11 cellular contexts compared by ENCODE assay signal in the genomic region with DNA sequence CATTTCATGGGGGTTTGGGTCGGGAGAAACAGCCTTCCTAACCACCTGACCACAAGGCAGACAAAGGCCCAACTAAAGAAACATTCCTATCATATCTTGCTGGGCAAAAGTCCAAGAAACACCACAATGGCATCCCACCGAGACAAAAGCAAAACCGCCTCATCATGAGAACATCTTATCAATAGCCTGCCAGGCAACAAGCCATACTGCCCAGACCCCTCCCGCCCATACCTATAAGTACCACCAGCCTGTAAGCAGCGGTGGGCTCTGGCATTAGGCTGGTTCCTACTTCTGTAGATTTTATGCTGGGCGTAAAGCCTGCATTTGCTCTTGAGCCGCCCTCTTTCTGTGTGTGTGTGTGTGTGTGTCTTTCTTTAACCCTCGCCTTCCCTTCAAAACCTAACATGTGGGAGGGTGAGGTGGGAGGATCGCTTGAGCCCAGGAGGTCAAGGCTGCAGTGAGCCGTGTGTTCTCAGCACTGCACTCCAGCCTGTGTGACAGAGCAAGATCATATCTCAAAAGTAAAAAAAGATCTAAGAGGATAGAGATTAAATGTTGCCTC. TPM values are rescaled to one million over a fixed set of nuclear protein-coding genes. Genes with fewer than 3 reads are reported as not detected.
DNase-seq lines count a peak whose midpoint lies in the region; ATAC-seq and TF ChIP-seq lines count a peak whose summit lies in the region.
"Had no signal": no experiment of that assay in that cellular context is flagged by ENCODE, and none has a peak within 500 bp of the region (broad histone marks: within the 10 kb centered on the region; RNA-seq: fewer than 3 reads in every experiment).

No MANE protein-coding gene starts in this region.

- H3K9me3 ChIP-seq in transverse colon, result no peaks in the 10 kb centered on the region

- ATAC-seq in GM21381 (IDR thresholded peaks at IDR 0.05; ENCODE audit: unreplicated experiment), result no peak
- ATAC-seq: sciatic nerve; stimulated activated memory B cell treated with anti-CD40 and anti-IgM and Interleukin-4, amounts not matched to agents 10 μg/mL and 1 μg/mL and 100 μg/mL, for 72 hours had no signal

- TF ChIP-seq EP300 in transverse colon (IDR thresholded peaks at IDR 0.05; ENCODE audit: low read depth), result no peak

- DNase-seq in ELR (ENCODE audit: low read depth), result peak; percentile 86
- peak; percentile 17 for DNase-seq in OCI-M2 (lab: John Stamatoyannopoulos, UW; ENCODE audit: unreplicated experiment)
- peak; percentile 18 for DNase-seq in epithelial cell of esophagus (ENCODE audit: low read depth)
- DNase-seq in non-pigmented ciliary epithelial cell (ENCODE audit: low read depth), result peak; percentile 91
- no peak for DNase-seq in KG1 (lab: John Stamatoyannopoulos, UW)
- DNase-seq in transverse colon, result no peak
- DNase-seq in GDM1 (lab: John Stamatoyannopoulos, UW), result no peak
- DNase-seq: activated CD4-positive, alpha-beta memory T cell treated with anti-CD3 and anti-CD28 coated beads, Interleukin-2, amount 10 ng/mL, durations not matched to agents 7 days and 5 days had no signal

- intact Hi-C loops in transverse colon (cut with DNase I; ENCODE audit: low total_unique reads), result no loop called here

- H3K27me3 ChIP-seq in transverse colon, result no peaks in the 10 kb centered on the region

- H3K4me3 ChIP-seq in epithelial cell of esophagus (ENCODE audit: low read length) (no peak overlapping the region), transverse colon (no peak overlapping the region)

- no peaks in the 10 kb centered on the region for H3K36me3 ChIP-seq in transverse colon

- no peak overlapping the region for H3K27ac ChIP-seq in transverse colon

- no peak for TF ChIP-seq POLR2A in transverse colon (IDR thresholded peaks at IDR 0.05)

- H3K4me1 ChIP-seq in transverse colon, result peaks cover 0 to 34% (median 18%) of the 10 kb centered on the region in 4 donors

- in situ Hi-C loops in transverse colon (cut with MboI; ENCODE audit: low pct_ligation_motif_present in 1 of 4, low pct_unique_long_range_greater_than_20kb in 1 of 4, low sequenced_read_pairs in 3 of 4), result no loop called here

- TF ChIP-seq CTCF in epithelial cell of esophagus (IDR thresholded peaks at IDR 0.05; ENCODE audit: insufficient read depth, low read depth, low read length, missing control alignments), result no peak
- TF ChIP-seq CTCF in transverse colon (IDR thresholded peaks at IDR 0.05), result no peak

- 70% methylated on average over 10 of the region's 10 CpGs; no CpG with 5 or more reads in 1 of the 2 donors for WGBS in transverse colon (ENCODE audit: low coverage in 1 of 2), 2 donors

RNA-seq across cellular contexts. Expression of a gene that starts 56.9 kb away (rescaled TPM):
- total RNA-seq in transverse colon, result 1 to 10 TPM; 1.2 to 6.5 (median 3.5) TPM
- total RNA-seq: activated CD4-positive, alpha-beta memory T cell treated with anti-CD3 and anti-CD28 coated beads, Interleukin-2, amount 10 ng/mL, durations not matched to agents 7 days and 5 days; sciatic nerve had no signal

Comparison
In these comparisons a context has a peak if more than half of its experiments do, and no peak if none do; other contexts are left out.
1. DNase-seq: peak in ELR (single experiment), OCI-M2 (single experiment), epithelial cell of esophagus (single experiment) and non-pigmented ciliary epithelial cell (single experiment); none in KG1 (single experiment), transverse colon (single experiment) and GDM1 (single experiment).